9 cellular contexts compared by ENCODE assay signal in the genomic region with DNA sequence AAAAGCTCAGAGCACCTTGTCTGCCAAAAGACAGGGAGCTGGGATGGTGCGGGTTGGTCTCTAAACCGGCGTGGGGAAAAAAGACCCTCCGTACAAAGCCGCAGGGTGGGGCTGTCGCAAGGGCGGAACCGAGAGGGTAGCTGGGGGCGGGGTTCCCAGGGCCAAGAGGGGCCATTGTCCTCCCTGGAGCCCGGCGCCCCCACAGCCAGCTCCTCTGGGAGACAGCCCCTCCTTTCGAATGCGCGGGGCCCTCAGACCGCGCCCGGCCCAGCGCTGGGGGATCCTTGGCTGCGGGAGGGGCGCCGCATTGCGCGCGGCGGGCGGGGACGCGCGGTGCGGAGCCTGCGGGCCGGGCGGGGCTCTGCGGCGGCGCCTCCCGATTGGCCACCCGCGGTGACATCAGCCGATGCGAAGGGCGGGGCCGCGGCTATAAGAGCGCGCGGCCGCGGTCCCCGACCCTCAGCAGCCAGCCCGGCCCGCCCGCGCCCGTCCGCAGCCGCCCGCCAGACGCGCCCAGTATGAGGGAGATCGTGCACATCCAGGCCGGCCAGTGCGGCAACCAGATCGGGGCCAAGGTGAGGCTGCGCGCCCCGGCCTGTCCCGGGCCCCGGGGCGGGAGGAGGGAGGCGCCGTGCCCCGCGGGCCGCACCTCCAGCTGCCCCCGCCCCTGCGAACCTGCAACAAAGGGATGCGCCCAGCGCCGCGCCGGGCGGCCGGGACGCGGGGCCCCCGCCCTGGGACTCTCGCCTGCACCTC. TPM values are rescaled to one million over a fixed set of nuclear protein-coding genes. Genes with fewer than 3 reads are reported as not detected.
DNase-seq lines count a peak whose midpoint lies in the region; ATAC-seq and TF ChIP-seq lines count a peak whose summit lies in the region.
"Had no signal": no experiment of that assay in that cellular context is flagged by ENCODE, and none has a peak within 500 bp of the region (broad histone marks: within the 10 kb centered on the region; RNA-seq: fewer than 3 reads in every experiment).

A gene (plus strand): TSS at position 459 of the 756 bp plus-strand sequence. CDS start 60 bp downstream, at position 519.

- peak within 1 kb of the TSS; percentile 91 for H3K27ac ChIP-seq in HUES48 (ENCODE audit: low read depth, low read length)

- peaks cover 29% of the 10 kb centered on the region for H3K27me3 ChIP-seq in HUES48 (ENCODE audit: control insufficient read depth, insufficient read depth, low read length)

- no peaks in the 10 kb centered on the region; the same call in 1 of the 2 replicates for H3K36me3 ChIP-seq in HUES48 (ENCODE audit: control insufficient read depth, insufficient read depth, low read length)

- peak; percentile 78 to 82 for DNase-seq in NCI-H2081 (lab: John Stamatoyannopoulos, UW)
- no peak for DNase-seq in NCI-H2081 treated with DMSO at 0.1 percent for 48 hours (lab: John Stamatoyannopoulos, UW)
- peak; percentile 24 to 53 for DNase-seq in hippocampal formation (lab: John Stamatoyannopoulos, UW)
- no peak for DNase-seq in pulmonary artery endothelial cell (ENCODE audit: low read depth, low spot score)
- DNase-seq in sciatic nerve (ENCODE audit: low spot score): no peak
- DNase-seq: DND-41 had no signal

- peaks cover 52% of the 10 kb centered on the region for H3K4me1 Mint-ChIP-seq in brain

- H3K9ac ChIP-seq in HUES48 (ENCODE audit: low read depth, low read length): peak within 1 kb of the TSS; percentile 50; the same call in 1 of the 2 replicates

- H3K36me3 Mint-ChIP-seq in brain: peaks cover 7% of the 10 kb centered on the region

- peaks cover 6% of the 10 kb centered on the region for H3K4me1 ChIP-seq in HUES48 (ENCODE audit: control insufficient read depth, insufficient read depth, low read length)

- peak within 1 kb of the TSS; percentile 94 to 99 (median 98) for H3K27ac Mint-ChIP-seq in brain

- H3K27me3 Mint-ChIP-seq in brain: peaks cover 10% of the 10 kb centered on the region

- no peaks in the 10 kb centered on the region for H3K9me3 ChIP-seq in HUES48 (ENCODE audit: control insufficient read depth, insufficient read depth, low read length)

- no peak for TF ChIP-seq CTCF in brain (conservative IDR thresholded peaks at IDR 0.05)

- H3K4me3 ChIP-seq in HUES48 (ENCODE audit: low read depth, low read length): peak within 1 kb of the TSS; percentile 76

- peak within 1 kb of the TSS; percentile 95 to 98 (median 97) for H3K4me3 Mint-ChIP-seq in brain

- intact Hi-C loops in sciatic nerve (cut with DNase I): no loop called here

- no peak for ATAC-seq in sciatic nerve

- H3K9me3 Mint-ChIP-seq in brain: peaks cover 0 to 7% (median 0%) of the 10 kb centered on the region in 5 experiments

TF ChIP-seq in PFSK-1, 5 proteins besides CTCF, POLR2A, EP300 and RAD21:
- TF ChIP-seq FOXP2 (optimal IDR thresholded peaks at IDR 0.05; ENCODE audit: borderline replicate concordance, extremely low read depth, extremely low read length, insufficient read depth) (no peak), POLR2AphosphoS5 (IDR thresholded peaks at IDR 0.05; ENCODE audit: low read depth, low read length) (peak; percentile 83), TAF1 (IDR thresholded peaks at IDR 0.05; ENCODE audit: borderline replicate concordance, insufficient read depth, low read length) (peak; percentile 83), SIN3A (IDR thresholded peaks at IDR 0.05; ENCODE audit: borderline replicate concordance, insufficient read depth, low read length) (no peak)
- TF ChIP-seq, protein P1, sequence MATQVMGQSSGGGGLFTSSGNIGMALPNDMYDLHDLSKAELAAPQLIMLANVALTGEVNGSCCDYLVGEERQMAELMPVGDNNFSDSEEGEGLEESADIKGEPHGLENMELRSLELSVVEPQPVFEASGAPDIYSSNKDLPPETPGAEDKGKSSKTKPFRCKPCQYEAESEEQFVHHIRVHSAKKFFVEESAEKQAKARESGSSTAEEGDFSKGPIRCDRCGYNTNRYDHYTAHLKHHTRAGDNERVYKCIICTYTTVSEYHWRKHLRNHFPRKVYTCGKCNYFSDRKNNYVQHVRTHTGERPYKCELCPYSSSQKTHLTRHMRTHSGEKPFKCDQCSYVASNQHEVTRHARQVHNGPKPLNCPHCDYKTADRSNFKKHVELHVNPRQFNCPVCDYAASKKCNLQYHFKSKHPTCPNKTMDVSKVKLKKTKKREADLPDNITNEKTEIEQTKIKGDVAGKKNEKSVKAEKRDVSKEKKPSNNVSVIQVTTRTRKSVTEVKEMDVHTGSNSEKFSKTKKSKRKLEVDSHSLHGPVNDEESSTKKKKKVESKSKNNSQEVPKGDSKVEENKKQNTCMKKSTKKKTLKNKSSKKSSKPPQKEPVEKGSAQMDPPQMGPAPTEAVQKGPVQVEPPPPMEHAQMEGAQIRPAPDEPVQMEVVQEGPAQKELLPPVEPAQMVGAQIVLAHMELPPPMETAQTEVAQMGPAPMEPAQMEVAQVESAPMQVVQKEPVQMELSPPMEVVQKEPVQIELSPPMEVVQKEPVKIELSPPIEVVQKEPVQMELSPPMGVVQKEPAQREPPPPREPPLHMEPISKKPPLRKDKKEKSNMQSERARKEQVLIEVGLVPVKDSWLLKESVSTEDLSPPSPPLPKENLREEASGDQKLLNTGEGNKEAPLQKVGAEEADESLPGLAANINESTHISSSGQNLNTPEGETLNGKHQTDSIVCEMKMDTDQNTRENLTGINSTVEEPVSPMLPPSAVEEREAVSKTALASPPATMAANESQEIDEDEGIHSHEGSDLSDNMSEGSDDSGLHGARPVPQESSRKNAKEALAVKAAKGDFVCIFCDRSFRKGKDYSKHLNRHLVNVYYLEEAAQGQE (IDR thresholded peaks at IDR 0.05; ENCODE audit: insufficient read depth in 1 of 2, low read depth in 2 of 2, low read length in 2 of 2): peak in 1 of 2 experiments; percentile 55; a peak in 2 of 4 replicates

RNA-seq across cellular contexts. Expression of the gene that starts here (rescaled TPM):
- polyA plus RNA-seq in PFSK-1 (2012; ENCODE audit: insufficient read length, low read depth): 37.5 TPM
- polyA plus RNA-seq in brain (ENCODE audit: insufficient read depth, low read depth, low replicate concordance): 1,475 TPM
- 156 and 237 TPM in 2 replicates for total RNA-seq in pulmonary artery endothelial cell
- total RNA-seq in sciatic nerve: 2.0 TPM

Comparison
In these comparisons a context has a peak if more than half of its experiments do, and no peak if none do; other contexts are left out.
1. RNA of the gene that starts here (total RNA-seq): 156 to 237 TPM in pulmonary artery endothelial cell; 2.0 TPM in sciatic nerve (single experiment); every median in the first group is over 10 times any median in the second.
2. DNase-seq: peak in NCI-H2081 (2 of 2) and hippocampal formation (2 of 2); none in NCI-H2081 treated with DMSO at 0.1 percent for 48 hours (single experiment), pulmonary artery endothelial cell (single experiment) and sciatic nerve (single experiment).